In genomic region chr7:1666779-1667565, GRCh38 we compare ENCODE assay signal across 9 cellular contexts. TPM values are rescaled to one million over a fixed set of nuclear protein-coding genes. Genes with fewer than 3 reads are reported as not detected.
DNase-seq lines count a peak whose midpoint lies in the region; ATAC-seq and TF ChIP-seq lines count a peak whose summit lies in the region.
"Had no signal": no experiment of that assay in that cellular context is flagged by ENCODE, and none has a peak within 500 bp of the region (broad histone marks: within the 10 kb centered on the region; RNA-seq: fewer than 3 reads in every experiment).

No MANE protein-coding gene starts in this region.

- no CpG with 5 or more reads among the region's 79 CpGs for WGBS in iPS DF 6.9 (ENCODE audit: insufficient coverage, insufficient read length)

- no peaks in the 10 kb centered on the region for H3K9me3 ChIP-seq in iPS DF 6.9 (ENCODE audit: control insufficient read depth, insufficient read depth, low read length)

- H3K4me1 Mint-ChIP-seq in activated T-cell treated with anti-CD3 and anti-CD28 coated beads, Interleukin-2, amount 50 U/mL, for 4 hours (ENCODE audit: low read depth), result peaks cover 11% of the 10 kb centered on the region

- DNase-seq in GM13976 (ENCODE audit: low spot score), result peak; percentile 55
- DNase-seq in activated T-cell treated with anti-CD3 and anti-CD28 coated beads, Interleukin-2, amount 50 U/mL, for 4 hours, result no peak
- no peak for DNase-seq in iPS DF 6.9 (ENCODE audit: low read depth, low spot score)
- no peak for DNase-seq in NCI-H1694 (lab: John Stamatoyannopoulos, UW)
- DNase-seq in HT-29 (ENCODE audit: low spot score), result no peak
- DNase-seq in foreskin melanocyte, result no peak

- H3K27me3 ChIP-seq in iPS DF 6.9 (ENCODE audit: control insufficient read depth, insufficient read depth, low read length), result peaks cover 55% of the 10 kb centered on the region

- H3K4me3 ChIP-seq in iPS DF 6.9 (ENCODE audit: low read length) (peak overlapping the region; percentile 28; the same call in 1 of the 2 replicates), skin epidermis (peak overlapping the region; percentile 43 to 59 (median 51))

- H3K27me3 Mint-ChIP-seq in activated T-cell treated with anti-CD3 and anti-CD28 coated beads, Interleukin-2, amount 50 U/mL, for 4 hours (ENCODE audit: low read depth), result peaks cover 40% of the 10 kb centered on the region

- H3K36me3 Mint-ChIP-seq in activated T-cell treated with anti-CD3 and anti-CD28 coated beads, Interleukin-2, amount 50 U/mL, for 4 hours (ENCODE audit: insufficient read depth), result no peaks in the 10 kb centered on the region

- H3K27ac ChIP-seq in iPS DF 6.9 (ENCODE audit: low read length) (no peak overlapping the region), skin epidermis (peak overlapping the region in 3 of 21 experiments; percentile 30 to 59 (median 35))

- H3K4me3 Mint-ChIP-seq in activated T-cell treated with anti-CD3 and anti-CD28 coated beads, Interleukin-2, amount 50 U/mL, for 4 hours, result peak overlapping the region; percentile 63

- in situ Hi-C loops in GM13976 (cut with MboI; ENCODE audit: low sequenced_read_pairs, unreplicated experiment), result no loop called here

- no peaks in the 10 kb centered on the region for H3K36me3 ChIP-seq in iPS DF 6.9 (ENCODE audit: control insufficient read depth, insufficient read depth, low read length)

- no peaks in the 10 kb centered on the region for H3K9me3 Mint-ChIP-seq in activated T-cell treated with anti-CD3 and anti-CD28 coated beads, Interleukin-2, amount 50 U/mL, for 4 hours

- no peak for ATAC-seq in activated T-cell treated with anti-CD3 and anti-CD28 coated beads, Interleukin-2, amount 50 U/mL, for 4 hours
- ATAC-seq in HG03196 (IDR thresholded peaks at IDR 0.05; ENCODE audit: unreplicated experiment), result no peak

- H3K4me1 ChIP-seq in iPS DF 6.9 (ENCODE audit: control insufficient read depth, insufficient read depth, low read length), result peaks cover 8% of the 10 kb centered on the region

- no peak for TF ChIP-seq CTCF in GM13976 (IDR thresholded peaks at IDR 0.05; ENCODE audit: borderline replicate concordance, control extremely low read depth, extremely low read depth, insufficient read depth, missing control alignments)

RNA-seq across cellular contexts. Expression of gene ELFN1, which starts 3.1 kb away (rescaled TPM):
- total RNA-seq in activated T-cell treated with anti-CD3 and anti-CD28 coated beads, Interleukin-2, amount 50 U/mL, for 4 hours, result under 1 TPM; 0.11 to 0.13 (median 0.13) TPM
- total RNA-seq in HT-29 (2014; rRNA removed; shearing (Covaris generic)), result 0.92 and 1.7 TPM in 2 replicates
- total RNA-seq: M059J had no signal
